Comparison of ENCODE assay signal across 26 cellular contexts in the genomic region with DNA sequence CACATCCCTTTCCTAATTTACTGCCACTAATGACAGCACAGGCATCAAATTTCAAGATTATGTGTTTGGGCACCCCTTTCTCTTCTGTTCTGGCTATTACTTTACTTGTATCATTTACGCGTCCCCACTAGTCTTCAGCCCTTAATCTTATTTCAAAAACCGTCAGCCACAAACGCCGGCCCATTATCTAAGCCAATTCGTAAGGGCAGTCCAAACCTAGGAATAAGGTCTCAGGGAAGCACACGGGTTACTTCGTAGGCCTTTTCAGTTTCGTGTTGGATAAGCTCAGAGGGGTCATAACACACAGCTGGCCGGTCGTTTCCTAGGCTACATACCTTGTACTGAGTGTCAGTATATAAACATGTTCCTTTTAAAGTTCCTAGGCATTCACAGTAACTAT. TPM values are rescaled to one million over a fixed set of nuclear protein-coding genes. Genes with fewer than 3 reads are reported as not detected.
"Had no signal": no experiment of that assay in that cellular context is flagged by ENCODE, and none has a peak within 500 bp of the region (broad histone marks: within the 10 kb centered on the region; RNA-seq: fewer than 3 reads in every experiment).

No MANE protein-coding gene starts in this region.

- H3K4me1 ChIP-seq: body of pancreas had no signal

- H3K27me3 ChIP-seq: body of pancreas, cardiac muscle cell, dorsolateral prefrontal cortex, ovary had no signal

- ATAC-seq: activated CD8-positive, alpha-beta memory T cell treated with anti-CD3 and anti-CD28 coated beads, Interleukin-2, amount 10 ng/mL, durations not matched to agents 7 days and 5 days; activated CD8-positive, alpha-beta T cell treated with anti-CD3 and anti-CD28 coated beads, Interleukin-2, amount 10 ng/mL, durations not matched to agents 7 days and 5 days; activated naive CD4-positive, alpha-beta T cell treated with anti-CD3 and anti-CD28 coated beads, Interleukin-2, amount 50 U/mL, for 72 hours; activated T-cell treated with anti-CD3 and anti-CD28 coated beads, Interleukin-2, amount 50 U/mL, for 72 hours; body of pancreas; left cardiac atrium; natural killer cell; sciatic nerve; stimulated activated memory B cell treated with anti-CD40 and anti-IgM and Interleukin-4, amounts not matched to agents 10 μg/mL and 1 μg/mL and 100 μg/mL, for 72 hours; stimulated activated naive CD8-positive, alpha-beta T cell treated with anti-CD3 and anti-CD28 coated beads, Interleukin-15, amount 100 ng/mL, for 72 hours had no signal

- H3K9me3 ChIP-seq: body of pancreas, ovary had no signal

- H3K27ac ChIP-seq: body of pancreas, cardiac muscle cell, coronary artery, dorsolateral prefrontal cortex, ovary, skin epidermis had no signal

- H3K36me3 ChIP-seq: cardiac muscle cell, ovary had no signal

- H3K4me3 ChIP-seq: body of pancreas, cardiac muscle cell, coronary artery, dorsolateral prefrontal cortex, ovary, skin epidermis had no signal

- DNase-seq: activated B cell treated with CpG ODN at 0.5 μM for 24 hours; activated CD8-positive, alpha-beta memory T cell treated with anti-CD3 and anti-CD28 coated beads, Interleukin-2, amount 10 ng/mL, durations not matched to agents 7 days and 5 days; activated CD8-positive, alpha-beta T cell treated with anti-CD3 and anti-CD28 coated beads, Interleukin-2, amount 10 ng/mL, durations not matched to agents 7 days and 5 days; activated naive CD4-positive, alpha-beta T cell; anterior cingulate cortex; body of pancreas; cerebellar nuclear complex; dorsolateral prefrontal cortex; effector memory CD4-positive, alpha-beta T cell; hippocampal formation; left cardiac atrium; natural killer cell; ovary; retina; stimulated activated CD4-positive, alpha-beta T cell treated with anti-CD3 and anti-CD28 coated beads, Interleukin-4, amount 100 ng/mL, for 4 hours; stimulated activated CD8-positive, alpha-beta memory T cell treated with anti-CD3 and anti-CD28 coated beads, Interleukin-4, amount 100 ng/mL, for 48 hours; substantia nigra had no signal

RNA-seq across cellular contexts. Expression of gene DNAAF4, which starts 5.1 kb away (rescaled TPM):
- total RNA-seq: activated CD8-positive, alpha-beta memory T cell treated with anti-CD3 and anti-CD28 coated beads, Interleukin-2, amount 10 ng/mL, durations not matched to agents 7 days and 5 days; activated CD8-positive, alpha-beta T cell treated with anti-CD3 and anti-CD28 coated beads, Interleukin-2, amount 10 ng/mL, durations not matched to agents 7 days and 5 days; mononuclear cell; natural killer cell had no signal
